2 cellular contexts compared by ENCODE assay signal in genomic region chr11:93895106-93895862, GRCh38.
TF ChIP-seq lines count a peak whose summit lies in the region.

No MANE protein-coding gene starts in this region.

TF ChIP-seq in HCT116, 20 proteins besides CTCF, POLR2A, EP300 and RAD21 (continued from another document):
- TF ChIP-seq, protein P1, sequence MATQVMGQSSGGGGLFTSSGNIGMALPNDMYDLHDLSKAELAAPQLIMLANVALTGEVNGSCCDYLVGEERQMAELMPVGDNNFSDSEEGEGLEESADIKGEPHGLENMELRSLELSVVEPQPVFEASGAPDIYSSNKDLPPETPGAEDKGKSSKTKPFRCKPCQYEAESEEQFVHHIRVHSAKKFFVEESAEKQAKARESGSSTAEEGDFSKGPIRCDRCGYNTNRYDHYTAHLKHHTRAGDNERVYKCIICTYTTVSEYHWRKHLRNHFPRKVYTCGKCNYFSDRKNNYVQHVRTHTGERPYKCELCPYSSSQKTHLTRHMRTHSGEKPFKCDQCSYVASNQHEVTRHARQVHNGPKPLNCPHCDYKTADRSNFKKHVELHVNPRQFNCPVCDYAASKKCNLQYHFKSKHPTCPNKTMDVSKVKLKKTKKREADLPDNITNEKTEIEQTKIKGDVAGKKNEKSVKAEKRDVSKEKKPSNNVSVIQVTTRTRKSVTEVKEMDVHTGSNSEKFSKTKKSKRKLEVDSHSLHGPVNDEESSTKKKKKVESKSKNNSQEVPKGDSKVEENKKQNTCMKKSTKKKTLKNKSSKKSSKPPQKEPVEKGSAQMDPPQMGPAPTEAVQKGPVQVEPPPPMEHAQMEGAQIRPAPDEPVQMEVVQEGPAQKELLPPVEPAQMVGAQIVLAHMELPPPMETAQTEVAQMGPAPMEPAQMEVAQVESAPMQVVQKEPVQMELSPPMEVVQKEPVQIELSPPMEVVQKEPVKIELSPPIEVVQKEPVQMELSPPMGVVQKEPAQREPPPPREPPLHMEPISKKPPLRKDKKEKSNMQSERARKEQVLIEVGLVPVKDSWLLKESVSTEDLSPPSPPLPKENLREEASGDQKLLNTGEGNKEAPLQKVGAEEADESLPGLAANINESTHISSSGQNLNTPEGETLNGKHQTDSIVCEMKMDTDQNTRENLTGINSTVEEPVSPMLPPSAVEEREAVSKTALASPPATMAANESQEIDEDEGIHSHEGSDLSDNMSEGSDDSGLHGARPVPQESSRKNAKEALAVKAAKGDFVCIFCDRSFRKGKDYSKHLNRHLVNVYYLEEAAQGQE (IDR thresholded peaks at IDR 0.05; ENCODE audit: low read depth), result no peak
- TF ChIP-seq, protein P2, sequence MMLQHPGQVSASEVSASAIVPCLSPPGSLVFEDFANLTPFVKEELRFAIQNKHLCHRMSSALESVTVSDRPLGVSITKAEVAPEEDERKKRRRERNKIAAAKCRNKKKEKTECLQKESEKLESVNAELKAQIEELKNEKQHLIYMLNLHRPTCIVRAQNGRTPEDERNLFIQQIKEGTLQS (IDR thresholded peaks at IDR 0.05), result no peak
- no peak for TF ChIP-seq YY1 (IDR thresholded peaks at IDR 0.05; ENCODE audit: extremely low read depth, insufficient replicate concordance, low read depth, low read length)
- no peak for TF ChIP-seq EZH2phosphoT487 (IDR thresholded peaks at IDR 0.05; ENCODE audit: borderline replicate concordance)
- no peak for TF ChIP-seq SP1 (IDR thresholded peaks at IDR 0.05; ENCODE audit: low read depth)
- no peak for TF ChIP-seq POLR2AphosphoS5 (IDR thresholded peaks at IDR 0.05; ENCODE audit: low read depth, low read length)
- TF ChIP-seq ZBTB33 (IDR thresholded peaks at IDR 0.05; ENCODE audit: extremely low read depth, insufficient replicate concordance, low read length), result no peak
- TF ChIP-seq ELF1 (IDR thresholded peaks at IDR 0.05; ENCODE audit: borderline replicate concordance, low read depth), result no peak
- no peak for TF ChIP-seq EZH2 (IDR thresholded peaks at IDR 0.05)
- TF ChIP-seq, protein P3, sequence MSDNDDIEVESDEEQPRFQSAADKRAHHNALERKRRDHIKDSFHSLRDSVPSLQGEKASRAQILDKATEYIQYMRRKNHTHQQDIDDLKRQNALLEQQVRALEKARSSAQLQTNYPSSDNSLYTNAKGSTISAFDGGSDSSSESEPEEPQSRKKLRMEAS (IDR thresholded peaks at IDR 0.05), result no peak
- TF ChIP-seq CEBPB (IDR thresholded peaks at IDR 0.05; ENCODE audit: low read depth), result no peak
- no peak for TF ChIP-seq ZFX (IDR thresholded peaks at IDR 0.05)
- no peak for TF ChIP-seq JUND (IDR thresholded peaks at IDR 0.05)
- TF ChIP-seq CBX3 (IDR thresholded peaks at IDR 0.05; ENCODE audit: low read depth), result no peak
- no peak for TF ChIP-seq TCF7L2 (IDR thresholded peaks at IDR 0.05; ENCODE audit: borderline replicate concordance, extremely low read depth, insufficient read depth, insufficient read length)
- TF ChIP-seq SIN3A (IDR thresholded peaks at IDR 0.05; ENCODE audit: low read depth), result no peak

TF ChIP-seq in K562, 482 proteins besides CTCF, POLR2A, EP300 and RAD21 (continued from another document):
- TF ChIP-seq GATA2 (CRISPR knock-in tag; IDR thresholded peaks at IDR 0.05) (peak; percentile 14; the same call in 1 of the 2 replicates), FOXJ2 (tag; IDR thresholded peaks at IDR 0.05) (0 out of 2 replicates have a peak, but pooled peaks have one; percentile 35), C11orf30 (IDR thresholded peaks at IDR 0.05; ENCODE audit: low read depth) (0 out of 2 replicates have a peak, but pooled peaks have one; percentile 10), SREBF1 (IDR thresholded peaks at IDR 0.05; ENCODE audit: borderline replicate concordance, low read depth, low read length) (no peak), POU5F1 (IDR thresholded peaks at IDR 0.05; ENCODE audit: borderline replicate concordance, low read depth, low read length, partially characterized antibody) (no peak), CC2D1A (IDR thresholded peaks at IDR 0.05) (peak; percentile 56), DEAF1 (CRISPR knock-in tag; IDR thresholded peaks at IDR 0.05) (peak; percentile 91), KDM1A (IDR thresholded peaks at IDR 0.05) (peak; percentile 56 to 67; a peak in 3 of 4 replicates), LCOR (CRISPR knock-in tag; IDR thresholded peaks at IDR 0.05) (no peak), KDM2B (CRISPR knock-in tag; IDR thresholded peaks at IDR 0.05) (no peak), PHF20 (IDR thresholded peaks at IDR 0.05; ENCODE audit: partially characterized antibody) (no peak), NFATC3 (IDR thresholded peaks at IDR 0.05) (no peak), ESRRB (CRISPR knock-in tag; IDR thresholded peaks at IDR 0.05; ENCODE audit: borderline replicate concordance) (no peak), EWSR1 (IDR thresholded peaks at IDR 0.05; ENCODE audit: borderline replicate concordance, low read depth, partially characterized antibody) (no peak), ATF2 (CRISPR knock-in tag; IDR thresholded peaks at IDR 0.05) (no peak), SETDB1 (IDR thresholded peaks at IDR 0.05; ENCODE audit: low read length) (no peak), SMC3 (conservative IDR thresholded peaks at IDR 0.05; ENCODE audit: insufficient read depth, low read depth, low read length) (peak; percentile 68), ZNF354B (CRISPR knock-in tag; IDR thresholded peaks at IDR 0.05) (no peak), HMBOX1 (IDR thresholded peaks at IDR 0.05) (no peak), ETV6 (IDR thresholded peaks at IDR 0.05; ENCODE audit: borderline replicate concordance in 1 of 2, low read depth in 2 of 2, low read length in 1 of 2) (no peak), ETV6 (CRISPR knock-in tag; IDR thresholded peaks at IDR 0.05; ENCODE audit: borderline replicate concordance) (no peak)
- TF ChIP-seq, protein P4, sequence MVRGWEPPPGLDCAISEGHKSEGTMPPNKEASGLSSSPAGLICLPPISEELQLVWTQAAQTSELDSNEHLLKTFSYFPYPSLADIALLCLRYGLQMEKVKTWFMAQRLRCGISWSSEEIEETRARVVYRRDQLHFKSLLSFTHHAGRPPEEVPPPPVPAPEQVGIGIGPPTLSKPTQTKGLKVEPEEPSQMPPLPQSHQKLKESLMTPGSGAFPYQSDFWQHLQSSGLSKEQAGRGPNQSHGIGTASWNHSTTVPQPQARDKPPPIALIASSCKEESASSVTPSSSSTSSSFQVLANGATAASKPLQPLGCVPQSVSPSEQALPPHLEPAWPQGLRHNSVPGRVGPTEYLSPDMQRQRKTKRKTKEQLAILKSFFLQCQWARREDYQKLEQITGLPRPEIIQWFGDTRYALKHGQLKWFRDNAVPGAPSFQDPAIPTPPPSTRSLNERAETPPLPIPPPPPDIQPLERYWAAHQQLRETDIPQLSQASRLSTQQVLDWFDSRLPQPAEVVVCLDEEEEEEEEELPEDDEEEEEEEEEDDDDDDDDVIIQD (CRISPR knock-in tag; IDR thresholded peaks at IDR 0.05), result no peak
- TF ChIP-seq, protein P5, sequence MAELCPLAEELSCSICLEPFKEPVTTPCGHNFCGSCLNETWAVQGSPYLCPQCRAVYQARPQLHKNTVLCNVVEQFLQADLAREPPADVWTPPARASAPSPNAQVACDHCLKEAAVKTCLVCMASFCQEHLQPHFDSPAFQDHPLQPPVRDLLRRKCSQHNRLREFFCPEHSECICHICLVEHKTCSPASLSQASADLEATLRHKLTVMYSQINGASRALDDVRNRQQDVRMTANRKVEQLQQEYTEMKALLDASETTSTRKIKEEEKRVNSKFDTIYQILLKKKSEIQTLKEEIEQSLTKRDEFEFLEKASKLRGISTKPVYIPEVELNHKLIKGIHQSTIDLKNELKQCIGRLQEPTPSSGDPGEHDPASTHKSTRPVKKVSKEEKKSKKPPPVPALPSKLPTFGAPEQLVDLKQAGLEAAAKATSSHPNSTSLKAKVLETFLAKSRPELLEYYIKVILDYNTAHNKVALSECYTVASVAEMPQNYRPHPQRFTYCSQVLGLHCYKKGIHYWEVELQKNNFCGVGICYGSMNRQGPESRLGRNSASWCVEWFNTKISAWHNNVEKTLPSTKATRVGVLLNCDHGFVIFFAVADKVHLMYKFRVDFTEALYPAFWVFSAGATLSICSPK (IDR thresholded peaks at IDR 0.05; ENCODE audit: borderline replicate concordance), result no peak
